1 cellular context compared by ENCODE assay signal in genomic region chr4:3077796-3078195, GRCh38.
TF ChIP-seq lines count a peak whose summit lies in the region.

No MANE protein-coding gene starts in this region.

TF ChIP-seq in HepG2, 621 proteins besides CTCF, POLR2A, EP300 and RAD21:
- TF ChIP-seq KDM2A (CRISPR knock-in tag; IDR thresholded peaks at IDR 0.05; ENCODE audit: borderline replicate concordance, low read depth) (no peak), MTERF4 (CRISPR knock-in tag; IDR thresholded peaks at IDR 0.05) (no peak), ZHX1 (CRISPR knock-in tag; IDR thresholded peaks at IDR 0.05; ENCODE audit: low read depth) (no peak), NFATC3 (CRISPR knock-in tag; IDR thresholded peaks at IDR 0.05) (no peak), HMG20A (CRISPR knock-in tag; IDR thresholded peaks at IDR 0.05; ENCODE audit: borderline replicate concordance) (no peak), ZNF530 (CRISPR knock-in tag; IDR thresholded peaks at IDR 0.05; ENCODE audit: low read depth) (no peak), REST (IDR thresholded peaks at IDR 0.05; ENCODE audit: borderline replicate concordance in 1 of 2, low read depth in 1 of 2, low read length in 2 of 2) (no peak), TFDP1 (CRISPR knock-in tag; IDR thresholded peaks at IDR 0.05; ENCODE audit: borderline replicate concordance) (no peak), BATF2 (CRISPR knock-in tag; IDR thresholded peaks at IDR 0.05) (no peak), HIVEP1 (CRISPR knock-in tag; IDR thresholded peaks at IDR 0.05) (no peak), ZFP36 (IDR thresholded peaks at IDR 0.05; ENCODE audit: borderline replicate concordance, low read depth, low read length, partially characterized antibody) (no peak), KDM4B (CRISPR knock-in tag; IDR thresholded peaks at IDR 0.05) (no peak), KLF13 (CRISPR knock-in tag; IDR thresholded peaks at IDR 0.05) (no peak), ZNF558 (CRISPR knock-in tag; IDR thresholded peaks at IDR 0.05; ENCODE audit: borderline replicate concordance) (no peak)
